1 cellular context compared by ENCODE assay signal in genomic region chr6:20879526-20879925, GRCh38.
TF ChIP-seq lines count a peak whose summit lies in the region.

No MANE protein-coding gene starts in this region.

TF ChIP-seq in HepG2, 621 proteins besides CTCF, POLR2A, EP300 and RAD21:
- TF ChIP-seq ZNF501 (CRISPR knock-in tag; IDR thresholded peaks at IDR 0.05) (peak; percentile 19; the same call in 1 of the 2 replicates), ZSCAN5A (CRISPR knock-in tag; IDR thresholded peaks at IDR 0.05; ENCODE audit: borderline replicate concordance) (peak; percentile 56; the same call in 1 of the 2 replicates), ATF2 (CRISPR knock-in tag; IDR thresholded peaks at IDR 0.05) (no peak), ETV5 (CRISPR knock-in tag; IDR thresholded peaks at IDR 0.05; ENCODE audit: borderline replicate concordance) (peak; percentile 49; the same call in 1 of the 2 replicates), E2F1 (CRISPR knock-in tag; IDR thresholded peaks at IDR 0.05) (no peak), RXRB (CRISPR knock-in tag; IDR thresholded peaks at IDR 0.05; ENCODE audit: borderline replicate concordance) (0 out of 2 replicates have a peak, but pooled peaks have one; percentile 23), ARID2 (CRISPR knock-in tag; IDR thresholded peaks at IDR 0.05; ENCODE audit: borderline replicate concordance) (peak; percentile 70; the same call in 1 of the 2 replicates), ZNF589 (CRISPR knock-in tag; conservative IDR thresholded peaks at IDR 0.05) (no peak), LCORL (IDR thresholded peaks at IDR 0.05) (no peak), LCORL (CRISPR knock-in tag; IDR thresholded peaks at IDR 0.05) (0 out of 2 replicates have a peak, but pooled peaks have one; percentile 32), TEAD3 (CRISPR knock-in tag; optimal IDR thresholded peaks at IDR 0.05; ENCODE audit: borderline replicate concordance) (peak; percentile 72), NR2F1 (CRISPR knock-in tag; IDR thresholded peaks at IDR 0.05) (0 out of 4 replicates have a peak, but pooled peaks of 1 of the 2 experiments have one; percentile 14), IKZF5 (CRISPR knock-in tag; IDR thresholded peaks at IDR 0.05) (0 out of 2 replicates have a peak, but pooled peaks have one; percentile 41), RELA (CRISPR knock-in tag; IDR thresholded peaks at IDR 0.05) (no peak), MIXL1 (CRISPR knock-in tag; IDR thresholded peaks at IDR 0.05) (peak; percentile 57; the same call in 1 of the 2 replicates), FOXO1 (CRISPR knock-in tag; IDR thresholded peaks at IDR 0.05) (0 out of 2 replicates have a peak, but pooled peaks have one; percentile 18), AHDC1 (CRISPR knock-in tag; IDR thresholded peaks at IDR 0.05; ENCODE audit: borderline replicate concordance) (peak; percentile 61; the same call in 1 of the 2 replicates), NONO (IDR thresholded peaks at IDR 0.05) (no peak), NONO (CRISPR knock-in tag; conservative IDR thresholded peaks at IDR 0.05) (no peak), RARA (CRISPR knock-in tag; IDR thresholded peaks at IDR 0.05) (peak; percentile 44; the same call in 1 of the 2 replicates), STAG1 (CRISPR knock-in tag; IDR thresholded peaks at IDR 0.05) (0 out of 2 replicates have a peak, but pooled peaks have one; percentile 9), NR2F6 (IDR thresholded peaks at IDR 0.05) (0 out of 2 replicates have a peak, but pooled peaks have one; percentile 24), NR2F6 (CRISPR knock-in tag; IDR thresholded peaks at IDR 0.05) (peak; percentile 24; the same call in 1 of the 2 replicates), HDAC2 (CRISPR knock-in tag; IDR thresholded peaks at IDR 0.05) (peak; percentile 41; the same call in 1 of the 2 replicates), THAP7 (CRISPR knock-in tag; IDR thresholded peaks at IDR 0.05) (no peak), FOXP1 (IDR thresholded peaks at IDR 0.05) (no peak), FOXP1 (CRISPR knock-in tag; IDR thresholded peaks at IDR 0.05) (0 out of 2 replicates have a peak, but pooled peaks have one; percentile 11), ZNF18 (CRISPR knock-in tag; IDR thresholded peaks at IDR 0.05; ENCODE audit: insufficient replicate concordance) (no peak), ZNF558 (CRISPR knock-in tag; IDR thresholded peaks at IDR 0.05; ENCODE audit: borderline replicate concordance) (no peak), ZNF24 (IDR thresholded peaks at IDR 0.05) (no peak), SIX1 (CRISPR knock-in tag; IDR thresholded peaks at IDR 0.05; ENCODE audit: borderline replicate concordance) (peak; percentile 60; the same call in 1 of the 2 replicates), AKNA (CRISPR knock-in tag; IDR thresholded peaks at IDR 0.05; ENCODE audit: borderline replicate concordance) (no peak), MED1 (CRISPR knock-in tag; IDR thresholded peaks at IDR 0.05) (0 out of 2 replicates have a peak, but pooled peaks have one; percentile 1), GATAD2A (CRISPR knock-in tag; IDR thresholded peaks at IDR 0.05) (0 out of 2 replicates have a peak, but pooled peaks have one; percentile 40), HOMEZ (CRISPR knock-in tag; IDR thresholded peaks at IDR 0.05; ENCODE audit: low read depth) (peak; percentile 20; the same call in 1 of the 2 replicates), ZNF792 (CRISPR knock-in tag; IDR thresholded peaks at IDR 0.05) (peak; percentile 40; the same call in 1 of the 2 replicates), ZNF124 (CRISPR knock-in tag; IDR thresholded peaks at IDR 0.05) (0 out of 2 replicates have a peak, but pooled peaks have one; percentile 33), ZBTB42 (CRISPR knock-in tag; IDR thresholded peaks at IDR 0.05) (no peak), ELF3 (CRISPR knock-in tag; IDR thresholded peaks at IDR 0.05) (peak; percentile 69), HDAC1 (CRISPR knock-in tag; IDR thresholded peaks at IDR 0.05) (0 out of 2 replicates have a peak, but pooled peaks have one; percentile 19)
